In genomic region chr1:33126411-33127000, GRCh38 we compare ENCODE assay signal across 8 cellular contexts. TPM values are rescaled to one million over a fixed set of nuclear protein-coding genes. Genes with fewer than 3 reads are reported as not detected.
DNase-seq lines count a peak whose midpoint lies in the region; ATAC-seq and TF ChIP-seq lines count a peak whose summit lies in the region.

No MANE protein-coding gene starts in this region.

- H2AK5ac ChIP-seq in trophoblast cell (ENCODE audit: low read length) = no peak overlapping the region

- no peak overlapping the region for H2BK120ac ChIP-seq in trophoblast cell (ENCODE audit: insufficient read depth, low read length, poor library complexity)

- peaks cover 3% of the 10 kb centered on the region for H3K79me1 ChIP-seq in trophoblast cell (ENCODE audit: low read length)

- 27 to 30% methylated on average over 9 of the region's 9 CpGs for WGBS in esophagus, 2 donors
- no CpG with 5 or more reads among the region's 9 CpGs for WGBS in trophoblast cell (ENCODE audit: extremely low coverage, insufficient coverage, insufficient read length)

- H3K79me2 ChIP-seq in trophoblast cell (ENCODE audit: control insufficient read depth, insufficient read depth, low read length, poor library complexity) = no peaks in the 10 kb centered on the region

- TF ChIP-seq CTCF in Calu3 (IDR thresholded peaks at IDR 0.05; ENCODE audit: unreplicated experiment) (no peak), RWPE1 (conservative IDR thresholded peaks at IDR 0.05; ENCODE audit: low read depth) (no peak), omental fat pad (IDR thresholded peaks at IDR 0.05) (no peak)

- H2BK12ac ChIP-seq in trophoblast cell (ENCODE audit: low read length) = no peak overlapping the region

- H4K12ac ChIP-seq in trophoblast cell (ENCODE audit: low read depth, low read length) = peak overlapping the region; percentile 87

- DNase-seq in Calu3 = no peak
- no peak for DNase-seq in RWPE1 (ENCODE audit: low spot score)
- DNase-seq in trophoblast cell = no peak
- DNase-seq in HuH-7.5 (ENCODE audit: low spot score) = no peak
- no peak for DNase-seq in omental fat pad (ENCODE audit: low spot score)
- DNase-seq in erythroblast (lab: John Stamatoyannopoulos, UW) = no peak

- H3K27me3 Mint-ChIP-seq in Calu3 (ENCODE audit: unreplicated experiment) = peaks cover 21% of the 10 kb centered on the region

- H3K4me3 ChIP-seq in esophagus (ENCODE audit: low read depth in 1 of 2, low read length in 2 of 2) (peak overlapping the region; percentile 67 to 83), trophoblast cell (ENCODE audit: low read depth, low read length) (peak overlapping the region; percentile 72)

- peak overlapping the region; percentile 82 for H4K8ac ChIP-seq in trophoblast cell (ENCODE audit: low read depth, low read length)

- H3K4me2 ChIP-seq in trophoblast cell (ENCODE audit: low read length) = peak overlapping the region; percentile 78

- intact Hi-C loops in Calu3 (cut with micrococcal nuclease; ENCODE audit: unreplicated experiment) = loop anchor here (10.0 kb wide), 1 partner anchor 488 kb away; no protein-coding TSS in a partner anchor

- TSS peak; percentile 90 for BruUV-seq in Calu3 (replicated peaks; lab: Mats Ljungman, UMichigan)

- no peaks in the 10 kb centered on the region for H3K9me3 ChIP-seq in esophagus (ENCODE audit: control insufficient read depth in 2 of 2, insufficient read depth in 1 of 2, low read depth in 1 of 2, low read length in 1 of 2)
- H3K9me3 ChIP-seq in trophoblast cell (ENCODE audit: insufficient read depth, low read depth, low read length) = peaks cover 4% of the 10 kb centered on the region

- H3K27ac ChIP-seq in RWPE1 (peak overlapping the region; percentile 72), esophagus (ENCODE audit: low read depth in 2 of 2, low read length in 1 of 2) (peak overlapping the region; percentile 66 to 91), trophoblast cell (ENCODE audit: low read depth, low read length) (no peak overlapping the region)

- TF ChIP-seq POLR2A in erythroblast (IDR thresholded peaks at IDR 0.05; ENCODE audit: low read length) = no peak

- peak overlapping the region; percentile 12 for H2AFZ ChIP-seq in trophoblast cell (ENCODE audit: insufficient read depth, low read length, poor library complexity)

- POLR2A ChIA-PET in RWPE1 (lab: Yijun Ruan, JAX; ENCODE audit: low non-redundant PET) = interaction anchor here (0.8 kb wide), 1 partner anchor 215 kb away, joined by 3 read pairs; no protein-coding TSS in a partner anchor

- ATAC-seq in HG02642 (IDR thresholded peaks at IDR 0.05; ENCODE audit: poor library complexity, unreplicated experiment) (no peak), omental fat pad (ENCODE audit: low FRiP score) (no peak)

- H3K9me3 Mint-ChIP-seq in Calu3 (ENCODE audit: low read depth, unreplicated experiment) = peaks cover 2% of the 10 kb centered on the region

- H3K14ac ChIP-seq in trophoblast cell (ENCODE audit: low read length) = peak overlapping the region; percentile 31

- H3K36me3 ChIP-seq in esophagus (ENCODE audit: control insufficient read depth in 2 of 2, insufficient read depth in 2 of 2, low read length in 1 of 2) = no peaks in the 10 kb centered on the region
- H3K36me3 ChIP-seq in trophoblast cell (ENCODE audit: control insufficient read depth in 1 of 2, insufficient read depth in 2 of 2, low read length in 2 of 2) = no peaks in the 10 kb centered on the region

- H3K36me3 Mint-ChIP-seq in Calu3 (ENCODE audit: insufficient read depth, unreplicated experiment) = peaks cover 16% of the 10 kb centered on the region

- H3K27ac Mint-ChIP-seq in Calu3 (ENCODE audit: unreplicated experiment) = peak overlapping the region; percentile 92

- H3K23ac ChIP-seq in trophoblast cell (ENCODE audit: low read length) = no peak overlapping the region

- CTCF ChIA-PET in Calu3 (lab: Charles Lee) = interaction anchor here (0.6 to 1.6 kb wide), 9 partner anchors 9 to 220 kb away, joined by 3 to 15 read pairs (median 4); partner anchors contain the start of gene TRIM62
- CTCF ChIA-PET in RWPE1 (lab: Yijun Ruan, JAX) = interaction anchor here (0.8 to 2.0 kb wide), 6 partner anchors 11 to 220 kb away, joined by 3 to 8 read pairs (median 5); partner anchors contain the start of gene TRIM62

- H3K18ac ChIP-seq in trophoblast cell (ENCODE audit: low read length) = no peak overlapping the region

- H3K4ac ChIP-seq in trophoblast cell (ENCODE audit: low read depth, low read length) = peak overlapping the region; percentile 0

- no peak overlapping the region for H2BK5ac ChIP-seq in trophoblast cell (ENCODE audit: low read depth, low read length, poor library complexity)

- H3K4me1 Mint-ChIP-seq in Calu3 (ENCODE audit: low read depth, unreplicated experiment) = no peaks in the 10 kb centered on the region

- no peaks in the 10 kb centered on the region for H3K4me1 ChIP-seq in esophagus (ENCODE audit: control insufficient read depth in 2 of 2, insufficient read depth in 2 of 2, low read length in 1 of 2)
- peaks cover 3 to 5% of the 10 kb centered on the region in 2 experiments for H3K4me1 ChIP-seq in trophoblast cell (ENCODE audit: control insufficient read depth in 1 of 2, insufficient read depth in 2 of 2, low read length in 2 of 2)

- peak overlapping the region; percentile 38 for H3K9ac ChIP-seq in trophoblast cell (ENCODE audit: low read length)

- H3K4me3 Mint-ChIP-seq in Calu3 (ENCODE audit: low read depth, unreplicated experiment) = peak overlapping the region; percentile 81

- H4K91ac ChIP-seq in trophoblast cell (ENCODE audit: low read depth, low read length) = peak overlapping the region; percentile 49

- H3K27me3 ChIP-seq in esophagus (ENCODE audit: control insufficient read depth in 1 of 2, insufficient read depth in 2 of 2, low read length in 2 of 2) (no peaks in the 10 kb centered on the region), trophoblast cell (ENCODE audit: insufficient read depth, low read length) (no peaks in the 10 kb centered on the region)

RNA-seq across cellular contexts. Expression of gene AZIN2, which starts 45.6 kb away (rescaled TPM):
- 3.3 and 3.6 TPM in 2 replicates for total RNA-seq in Calu3 (2022)
- under 1 TPM; 0.63 to 0.72 TPM for polyA plus RNA-seq in esophagus
- polyA plus RNA-seq in trophoblast cell (2013) = 4.4 and 5.3 TPM in 2 replicates
- 1 to 10 TPM; 1.8 to 5.3 (median 3.5) TPM for total RNA-seq in omental fat pad

RNA-seq across cellular contexts. Expression of gene TRIM62, which starts 55.3 kb away (rescaled TPM):
- total RNA-seq in Calu3 (2022) (6.9 and 8.8 TPM in 2 replicates), omental fat pad (1 to 10 TPM; 2.7 to 6.3 (median 3.6) TPM)
- polyA plus RNA-seq in esophagus = 1 to 10 TPM; 4.6 to 5.0 TPM
- polyA plus RNA-seq in trophoblast cell (2013) = 4.7 and 4.8 TPM in 2 replicates
